25 cellular contexts compared by ENCODE assay signal in genomic region chr14:65024957-65025356, GRCh38. TPM values are rescaled to one million over a fixed set of nuclear protein-coding genes. Genes with fewer than 3 reads are reported as not detected.
DNase-seq lines count a peak whose midpoint lies in the region; ATAC-seq, FAIRE-seq and TF ChIP-seq lines count a peak whose summit lies in the region.
"Had no signal": no experiment of that assay in that cellular context is flagged by ENCODE, and none has a peak within 500 bp of the region (broad histone marks: within the 10 kb centered on the region; RNA-seq: fewer than 3 reads in every experiment).

No MANE protein-coding gene starts in this region.

- H3K9me3 ChIP-seq in keratinocyte (ENCODE audit: control insufficient read depth, low read depth, low read length), result no peaks in the 10 kb centered on the region
- H3K9me3 ChIP-seq: BLaER1, Caco-2, HAP-1, Peyer's patch, SJSA1 had no signal

- H3K79me2 ChIP-seq in keratinocyte (ENCODE audit: control insufficient read depth, insufficient read depth, low read length), result no peaks in the 10 kb centered on the region

- peaks cover 5 to 9% of the 10 kb centered on the region in 2 experiments for H3K36me3 ChIP-seq in keratinocyte (ENCODE audit: control insufficient read depth in 2 of 2, extremely low read depth in 1 of 2, insufficient read depth in 2 of 2, low read length in 2 of 2)

- H2AFZ ChIP-seq in keratinocyte (ENCODE audit: control insufficient read depth, low read length), result peak overlapping the region; percentile 60
- H2AFZ ChIP-seq: GM23248 had no signal

- no peak for TF ChIP-seq CTCF in keratinocyte (optimal IDR thresholded peaks at IDR 0.05 in 1 of 3, IDR thresholded peaks at IDR 0.05 in 1 of 3, conservative IDR thresholded peaks at IDR 0.05 in 1 of 3; ENCODE audit: extremely low read depth in 1 of 3, insufficient read depth in 2 of 3, low read length in 3 of 3)

- DNase-seq in activated CD8-positive, alpha-beta memory T cell treated with anti-CD3 and anti-CD28 coated beads for 24 hours, result peak; percentile 15
- no peak for DNase-seq in activated CD8-positive, alpha-beta memory T cell treated with anti-CD3 and anti-CD28 coated beads, Interleukin-2, amount 50 U/mL, for 4 hours
- DNase-seq in keratinocyte (ENCODE audit: low read depth, low spot score) (no peak), sciatic nerve (ENCODE audit: low spot score) (no peak), ecto neural progenitor cell (ENCODE audit: low spot score) (no peak)
- DNase-seq in activated CD8-positive, alpha-beta T cell treated with anti-CD3 and anti-CD28 coated beads, Interleukin-2, amount 10 ng/mL, durations not matched to agents 7 days and 5 days, result no peak
- DNase-seq: ACHN; Caco-2; CD4-positive, alpha-beta memory T cell; DMS 273 treated with DMSO at 0.1 percent for 48 hours; DND-41; GM23248; Karpas-422; NCI-H1694; NCI-H2081; NCI-H2171 treated with DMSO at 0.1 percent for 48 hours; NCI-H526; Peyer's patch had no signal

- H3K27ac ChIP-seq in keratinocyte (ENCODE audit: control insufficient read depth, insufficient read depth, low read length), result no peak overlapping the region
- H3K27ac ChIP-seq: 22Rv1, BLaER1, GM23248, SJSA1 had no signal

- no peaks in the 10 kb centered on the region for H3K9me3 Mint-ChIP-seq in activated CD8-positive, alpha-beta T cell treated with anti-CD3 and anti-CD28 coated beads, Interleukin-2, amount 10 ng/mL, durations not matched to agents 7 days and 5 days (ENCODE audit: insufficient read depth)
- H3K9me3 Mint-ChIP-seq: CD4-positive, alpha-beta memory T cell had no signal

- CTCF ChIA-PET in activated CD8-positive, alpha-beta T cell treated with anti-CD3 and anti-CD28 coated beads, Interleukin-2, amount 10 ng/mL, durations not matched to agents 7 days and 5 days (lab: Charles Lee), result interaction anchor here (0.7 to 2.5 kb wide), 3 partner anchors 10 to 39 kb away, joined by 3 to 9 read pairs (median 3); partner anchors contain the start of gene FNTB

- peaks cover 7% of the 10 kb centered on the region for H3K36me3 Mint-ChIP-seq in activated CD8-positive, alpha-beta T cell treated with anti-CD3 and anti-CD28 coated beads, Interleukin-2, amount 10 ng/mL, durations not matched to agents 7 days and 5 days (ENCODE audit: low read depth)

- no peaks in the 10 kb centered on the region for H3K4me1 Mint-ChIP-seq in activated CD8-positive, alpha-beta T cell treated with anti-CD3 and anti-CD28 coated beads, Interleukin-2, amount 10 ng/mL, durations not matched to agents 7 days and 5 days (ENCODE audit: low read depth)

- intact Hi-C loops in sciatic nerve (cut with DNase I), result no loop called here

- no peak overlapping the region for H3K4me3 ChIP-seq in keratinocyte (ENCODE audit: control insufficient read depth in 2 of 3, extremely low read depth in 1 of 3, insufficient read depth in 2 of 3, low read depth in 1 of 3, low read length in 3 of 3)
- H3K4me3 ChIP-seq: BLaER1, GM12878, GM23248, HAP-1, SJSA1 had no signal

- FAIRE-seq in keratinocyte (lab: Jason Lieb, UNC), result peak; percentile 85
- FAIRE-seq: GM12878 had no signal

- dilution Hi-C loops in keratinocyte (cut with MboI; ENCODE audit: extremely low pct_ligation_motif_present, low sequenced_read_pairs), result no loop called here

- H3K4me3 Mint-ChIP-seq in activated CD8-positive, alpha-beta T cell treated with anti-CD3 and anti-CD28 coated beads, Interleukin-2, amount 10 ng/mL, durations not matched to agents 7 days and 5 days, result no peak overlapping the region
- H3K4me3 Mint-ChIP-seq: CD4-positive, alpha-beta memory T cell had no signal

- no peak overlapping the region for H3K4me2 ChIP-seq in keratinocyte (ENCODE audit: control insufficient read depth, extremely low read depth, insufficient read depth, low read depth, low read length)
- H3K4me2 ChIP-seq: BLaER1 had no signal

- no peaks in the 10 kb centered on the region for H3K27me3 Mint-ChIP-seq in activated CD8-positive, alpha-beta T cell treated with anti-CD3 and anti-CD28 coated beads, Interleukin-2, amount 10 ng/mL, durations not matched to agents 7 days and 5 days (ENCODE audit: low read depth)
- H3K27me3 Mint-ChIP-seq: CD4-positive, alpha-beta memory T cell had no signal

- peak; percentile 30 for ATAC-seq in sciatic nerve
- no peak for ATAC-seq in HG03354 (IDR thresholded peaks at IDR 0.05; ENCODE audit: poor library complexity, severe bottlenecking, unreplicated experiment)
- ATAC-seq in GM18502 (IDR thresholded peaks at IDR 0.05; ENCODE audit: poor library complexity, unreplicated experiment), result no peak
- no peak for ATAC-seq in activated CD8-positive, alpha-beta T cell treated with anti-CD3 and anti-CD28 coated beads, Interleukin-2, amount 10 ng/mL, durations not matched to agents 7 days and 5 days
- ATAC-seq: GM12878 had no signal

- H3K27me3 ChIP-seq in keratinocyte (ENCODE audit: control insufficient read depth, extremely low read depth, insufficient read depth, low read length), result no peaks in the 10 kb centered on the region
- H3K27me3 ChIP-seq: BLaER1, Peyer's patch, SJSA1 had no signal

- POLR2A ChIA-PET in activated CD8-positive, alpha-beta T cell treated with anti-CD3 and anti-CD28 coated beads, Interleukin-2, amount 10 ng/mL, durations not matched to agents 7 days and 5 days (lab: Charles Lee), result no interaction called here

- no peak overlapping the region for H3K27ac Mint-ChIP-seq in activated CD8-positive, alpha-beta T cell treated with anti-CD3 and anti-CD28 coated beads, Interleukin-2, amount 10 ng/mL, durations not matched to agents 7 days and 5 days

- peaks cover 21% of the 10 kb centered on the region for H3K4me1 ChIP-seq in keratinocyte (ENCODE audit: control insufficient read depth, extremely low read depth, insufficient read depth, low read length)
- H3K4me1 ChIP-seq: SJSA1 had no signal

- H4K20me1 ChIP-seq in keratinocyte (ENCODE audit: control insufficient read depth, extremely low read depth, insufficient read depth, low read length), result no peaks in the 10 kb centered on the region
- H4K20me1 ChIP-seq: BLaER1 had no signal

- H3K9ac ChIP-seq in keratinocyte (ENCODE audit: control insufficient read depth, extremely low read depth, insufficient read depth, low read length), result no peak overlapping the region
- H3K9ac ChIP-seq: BLaER1, GM23248 had no signal

- H3K9me1 ChIP-seq in keratinocyte (ENCODE audit: control insufficient read depth, extremely low read depth, insufficient read depth, low read length), result no peaks in the 10 kb centered on the region

RNA-seq across cellular contexts. Expression of gene FNTB, which starts 38.3 kb away (rescaled TPM):
- polyA plus RNA-seq in keratinocyte, result 10.1 to 16.3 TPM (median 13.7 TPM) in 3 replicates
- polyA plus RNA-seq in keratinocyte (2011; ENCODE audit: low read depth), result 2.1 TPM
- 8.9 and 9.0 TPM in 2 replicates for polyA plus RNA-seq in keratinocyte (2011; cell fraction: cytosol; rRNA removed)
- polyA plus RNA-seq in keratinocyte (2011; cell fraction: nucleus; rRNA removed), result 18.6 and 21.9 TPM in 2 replicates
- polyA plus RNA-seq in keratinocyte (2012; ENCODE audit: low replicate concordance), result 10.6 and 14.4 TPM in 2 replicates
- polyA minus RNA-seq in keratinocyte, result 17.9 to 52.5 TPM (median 24.5 TPM) in 3 replicates
- 13.6 TPM for polyA minus RNA-seq in keratinocyte (2011; cell fraction: cytosol; rRNA and poly(A)+ RNA removed)
- polyA minus RNA-seq in keratinocyte (2011; cell fraction: nucleus; rRNA and poly(A)+ RNA removed), result 9.3 and 18.4 TPM in 2 replicates
- 40.7 TPM for total RNA-seq in sciatic nerve
- total RNA-seq in activated CD8-positive, alpha-beta T cell treated with anti-CD3 and anti-CD28 coated beads, Interleukin-2, amount 10 ng/mL, durations not matched to agents 7 days and 5 days, result 10 to 100 TPM; 17.9 to 18.8 TPM

RNA-seq across cellular contexts. Expression of gene RAB15, which starts 52.8 kb away (rescaled TPM):
- 2.1 to 3.3 TPM (median 3.1 TPM) in 3 replicates for polyA plus RNA-seq in keratinocyte
- 0.27 TPM for polyA plus RNA-seq in keratinocyte (2011; ENCODE audit: low read depth)
- 2.1 TPM in 2 replicates for polyA plus RNA-seq in keratinocyte (2011; cell fraction: cytosol; rRNA removed)
- polyA plus RNA-seq in keratinocyte (2011; cell fraction: nucleus; rRNA removed), result 4.2 and 4.3 TPM in 2 replicates
- 0.52 and 2.9 TPM in 2 replicates for polyA plus RNA-seq in keratinocyte (2012; ENCODE audit: low replicate concordance)
- 1.6 to 3.0 TPM (median 1.6 TPM) in 3 replicates for polyA minus RNA-seq in keratinocyte
- polyA minus RNA-seq in keratinocyte (2011; cell fraction: cytosol; rRNA and poly(A)+ RNA removed), result 1.9 TPM
- polyA minus RNA-seq in keratinocyte (2011; cell fraction: nucleus; rRNA and poly(A)+ RNA removed), result 1.2 and 1.3 TPM in 2 replicates
- total RNA-seq in sciatic nerve, result 3.3 TPM
- 1 to 10 TPM; 2.8 to 3.6 TPM for total RNA-seq in activated CD8-positive, alpha-beta T cell treated with anti-CD3 and anti-CD28 coated beads, Interleukin-2, amount 10 ng/mL, durations not matched to agents 7 days and 5 days
